Comparison of ENCODE assay signal across 8 cellular contexts in the genomic region with DNA sequence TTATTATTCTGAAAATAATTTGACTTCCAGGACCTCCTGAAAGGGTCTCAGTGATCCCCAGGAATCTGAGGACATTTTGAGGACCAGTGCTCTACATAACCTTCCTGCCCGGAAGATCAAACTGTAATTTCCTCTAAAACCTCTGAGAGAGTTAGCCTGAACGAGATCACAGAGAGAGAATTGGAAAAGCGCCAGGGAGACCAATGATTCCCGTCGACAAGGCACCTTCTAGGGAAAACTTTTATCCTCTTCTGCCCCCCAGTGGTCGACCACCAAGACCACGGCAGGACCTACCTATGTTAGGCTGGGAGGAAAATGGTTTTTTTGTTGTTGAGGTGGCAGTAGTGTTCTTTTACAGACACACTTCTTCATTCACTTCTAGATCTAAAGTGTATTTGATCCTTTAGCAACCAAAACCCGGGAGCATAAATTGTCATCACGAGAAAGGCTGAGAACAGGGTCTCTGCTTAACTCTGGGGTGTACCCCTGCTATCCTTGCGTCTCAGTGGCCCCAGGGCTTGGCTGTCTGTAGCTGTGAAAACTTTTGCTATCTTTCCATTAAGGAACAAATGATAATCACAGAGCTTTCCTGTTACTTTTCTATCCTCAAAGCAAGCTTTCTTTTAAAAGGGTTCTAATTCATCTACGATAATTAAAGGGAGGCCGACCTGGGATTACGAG.
A peak's percentile ranks its signal among the peaks of the same experiment; 100 is the strongest.
DNase-seq lines count a peak whose midpoint lies in the region; ATAC-seq and TF ChIP-seq lines count a peak whose summit lies in the region.

No MANE protein-coding gene starts in this region.

- H3K27me3 ChIP-seq in colonic mucosa: no peaks in the 10 kb centered on the region

- no peak overlapping the region for H3K4me3 ChIP-seq in colonic mucosa

- TF ChIP-seq CTCF in colonic mucosa (IDR thresholded peaks at IDR 0.05): peak; percentile 59

- DNase-seq in GM03348 (ENCODE audit: low spot score): peak; percentile 91
- DNase-seq in NCI-H1092 treated with DMSO at 0.1 percent for 48 hours (lab: John Stamatoyannopoulos, UW): peak; percentile 95
- DNase-seq in SW 1271 (lab: John Stamatoyannopoulos, UW): peak; percentile 49 to 82
- peak; percentile 95 for DNase-seq in colonic mucosa
- peak; percentile 95 for DNase-seq in left kidney (ENCODE audit: low read depth, low spot score)
- DNase-seq in stimulated activated CD4-positive, alpha-beta T cell treated with anti-CD3 and anti-CD28 coated beads, Interleukin-4, amount 100 ng/mL, for 24 hours: peak; percentile 59

- H3K9ac ChIP-seq in colonic mucosa (ENCODE audit: low read depth in 2 of 2, low read length in 2 of 2): no peak overlapping the region

- no peaks in the 10 kb centered on the region for H3K9me3 ChIP-seq in colonic mucosa

- no peaks in the 10 kb centered on the region for H3K4me1 ChIP-seq in colonic mucosa

- H3K27ac ChIP-seq in colonic mucosa: no peak overlapping the region

- intact Hi-C loops in colonic mucosa (cut with DNase I): loop anchor here (2.0 kb wide), 1 partner anchor 137 kb away; no protein-coding TSS in a partner anchor

- no peaks in the 10 kb centered on the region for H3K36me3 ChIP-seq in colonic mucosa

- ATAC-seq in HG03439 (IDR thresholded peaks at IDR 0.05; ENCODE audit: unreplicated experiment) (no peak), HG03457 (IDR thresholded peaks at IDR 0.05; ENCODE audit: unreplicated experiment) (no peak)
